23 cellular contexts compared by ENCODE assay signal in the genomic region with DNA sequence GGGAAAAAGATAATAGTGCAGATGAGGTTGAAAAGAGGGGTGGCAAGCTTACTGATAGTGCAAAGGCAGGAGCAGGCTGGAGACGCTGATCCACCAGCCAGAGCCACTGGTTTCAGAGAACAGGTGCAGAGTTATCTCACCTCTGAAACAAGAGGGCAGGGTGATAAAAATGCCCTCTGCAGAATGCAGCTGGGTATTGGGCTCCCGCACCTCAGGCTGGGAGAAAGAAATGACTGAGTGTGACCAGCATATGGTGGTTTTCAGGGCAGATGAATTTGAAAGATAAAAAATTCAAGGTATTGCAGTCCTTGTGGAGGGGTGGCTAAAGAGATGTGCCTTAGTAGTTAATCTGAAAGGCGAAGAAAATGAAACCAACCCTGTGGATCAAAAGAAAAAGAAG. TPM values are rescaled to one million over a fixed set of nuclear protein-coding genes. Genes with fewer than 3 reads are reported as not detected.
DNase-seq lines count a peak whose midpoint lies in the region; ATAC-seq, FAIRE-seq and TF ChIP-seq lines count a peak whose summit lies in the region.
"Had no signal": no experiment of that assay in that cellular context is flagged by ENCODE, and none has a peak within 500 bp of the region (broad histone marks: within the 10 kb centered on the region; RNA-seq: fewer than 3 reads in every experiment).

No MANE protein-coding gene starts in this region.

- H3K9me3 ChIP-seq in HepG2 (ENCODE audit: low read length), result no peaks in the 10 kb centered on the region
- H3K9me3 ChIP-seq in right lobe of liver, result no peaks in the 10 kb centered on the region
- H3K9me3 ChIP-seq in OCI-LY7 (ENCODE audit: low read length), result no peaks in the 10 kb centered on the region
- H3K9me3 ChIP-seq: mucosa of descending colon, transverse colon had no signal

- in situ Hi-C loops in HepG2 (cut with HindIII; ENCODE audit: extremely low pct_ligation_motif_present, low pct_unique_long_range_greater_than_20kb), result loop anchor here (25.0 kb wide), 1 partner anchor 553 kb away; no protein-coding TSS in a partner anchor

- intact Hi-C loops in HepG2 (cut with micrococcal nuclease; ENCODE audit: unreplicated experiment) (no loop called here), right lobe of liver (cut with DNase I) (no loop called here), OCI-LY7 (cut with micrococcal nuclease; ENCODE audit: unreplicated experiment) (no loop called here)

- no peaks in the 10 kb centered on the region for H3K27me3 Mint-ChIP-seq in activated T-helper 17 cell treated with anti-CD3 and anti-CD28 coated beads, Interleukin-2, amount 50 U/mL, for 72 hours
- H3K27me3 Mint-ChIP-seq: progenitor cell of endocrine pancreas had no signal

- TF ChIP-seq EP300 in HepG2 (IDR thresholded peaks at IDR 0.05; ENCODE audit: low read depth in 2 of 2, low read length in 2 of 2) (no peak), HepG2 (CRISPR knock-in tag; IDR thresholded peaks at IDR 0.05; ENCODE audit: borderline replicate concordance) (no peak)

- H3K36me3 ChIP-seq in HepG2 (replicated peaks in 1 of 2; ENCODE audit: control insufficient read depth in 1 of 2, insufficient read depth in 2 of 2, low read length in 2 of 2), result no peaks in the 10 kb centered on the region
- no peaks in the 10 kb centered on the region for H3K36me3 ChIP-seq in right lobe of liver
- no peaks in the 10 kb centered on the region for H3K36me3 ChIP-seq in OCI-LY7 (ENCODE audit: insufficient read depth, low read length)
- H3K36me3 ChIP-seq: transverse colon had no signal

- no peaks in the 10 kb centered on the region for H3K36me3 Mint-ChIP-seq in activated T-helper 17 cell treated with anti-CD3 and anti-CD28 coated beads, Interleukin-2, amount 50 U/mL, for 72 hours (ENCODE audit: low read depth)

- TF ChIP-seq POLR2A in HepG2 (IDR thresholded peaks at IDR 0.05; ENCODE audit: insufficient read depth in 1 of 2, low read depth in 2 of 2, low read length in 2 of 2) (no peak), right lobe of liver (IDR thresholded peaks at IDR 0.05) (no peak)

- TF ChIP-seq CTCF in HepG2 (CRISPR knock-in tag; IDR thresholded peaks at IDR 0.05), result no peak
- no peak for TF ChIP-seq CTCF in right lobe of liver (IDR thresholded peaks at IDR 0.05)
- TF ChIP-seq CTCF in OCI-LY7 (conservative IDR thresholded peaks at IDR 0.05; ENCODE audit: low read length), result no peak

- H3K79me2 ChIP-seq in HepG2 (ENCODE audit: insufficient read depth, low read length) (no peaks in the 10 kb centered on the region), OCI-LY7 (ENCODE audit: insufficient read depth, low read depth, low read length) (no peaks in the 10 kb centered on the region)

- ATAC-seq in HepG2 (no peak), right lobe of liver (no peak), GM18498 (IDR thresholded peaks at IDR 0.05; ENCODE audit: unreplicated experiment) (no peak)
- no peak for ATAC-seq in activated T-helper 17 cell treated with anti-CD3 and anti-CD28 coated beads, Interleukin-2, amount 50 U/mL, for 72 hours (replicated peaks)
- peak; percentile 8 for ATAC-seq in stimulated activated naive CD8-positive, alpha-beta T cell treated with anti-CD3 and anti-CD28 coated beads, Interleukin-15, Interleukin-2, amounts not matched to agents 100 U/mL and 50 U/mL, for 24 hours
- ATAC-seq: HCT116, mucosa of descending colon, Panc1 had no signal

- BruUV-seq in HepG2 (replicated peaks; lab: Mats Ljungman, UMichigan) (no TSS peak), OCI-LY7 (replicated peaks; lab: Mats Ljungman, UMichigan) (no TSS peak)

- peaks cover 31% of the 10 kb centered on the region for H3K4me1 ChIP-seq in HepG2 (ENCODE audit: insufficient read depth, low read length)
- peaks cover 0 to 21% (median 3%) of the 10 kb centered on the region in 4 donors for H3K4me1 ChIP-seq in right lobe of liver
- no peaks in the 10 kb centered on the region for H3K4me1 ChIP-seq in OCI-LY7 (ENCODE audit: insufficient read depth, low read length, poor library complexity, severe bottlenecking)

- H3K4me1 Mint-ChIP-seq in activated T-helper 17 cell treated with anti-CD3 and anti-CD28 coated beads, Interleukin-2, amount 50 U/mL, for 72 hours, result peaks cover 16% of the 10 kb centered on the region

- no peak overlapping the region for H3K27ac ChIP-seq in HepG2 (ENCODE audit: extremely low read length, insufficient read depth, low read length)
- no peak overlapping the region for H3K27ac ChIP-seq in right lobe of liver
- no peak overlapping the region for H3K27ac ChIP-seq in OCI-LY7 (ENCODE audit: low read depth, low read length, poor library complexity, severe bottlenecking)
- H3K27ac ChIP-seq: C4-2B had no signal

- TF ChIP-seq RAD21 in HepG2 (CRISPR knock-in tag; IDR thresholded peaks at IDR 0.05), result no peak

- H3K27me3 ChIP-seq in HepG2 (ENCODE audit: control insufficient read depth in 1 of 2, insufficient read depth in 2 of 2, low read length in 2 of 2), result no peaks in the 10 kb centered on the region; a peak in 1 of 5 replicates
- no peaks in the 10 kb centered on the region for H3K27me3 ChIP-seq in right lobe of liver

- H3K4me3 Mint-ChIP-seq in activated T-helper 17 cell treated with anti-CD3 and anti-CD28 coated beads, Interleukin-2, amount 50 U/mL, for 72 hours, result peak overlapping the region; percentile 27

- DNase-seq in HepG2 (ENCODE audit: low spot score), result no peak
- no peak for DNase-seq in right lobe of liver
- peak; percentile 42 for DNase-seq in NCI-H69 (lab: John Stamatoyannopoulos, UW)
- no peak for DNase-seq in stimulated activated naive CD8-positive, alpha-beta T cell treated with anti-CD3 and anti-CD28 coated beads, Interleukin-15, Interleukin-2, amounts not matched to agents 100 U/mL and 50 U/mL, for 24 hours
- DNase-seq in OCI-LY7 (ENCODE audit: low spot score), result no peak
- no peak for DNase-seq in NOMO-1 treated with dmso at 0.1 percent for 144 hours (lab: John Stamatoyannopoulos, UW; ENCODE audit: unreplicated experiment)
- DNase-seq: activated CD4-positive, CD25-positive, alpha-beta regulatory T cell treated with anti-CD3 and anti-CD28 coated beads, Interleukin-2, amount 50 U/mL, for 72 hours; mucosa of descending colon; NCI-H1417; NCI-H2171; SIG-M5; SW 1271; transverse colon had no signal

- no peaks in the 10 kb centered on the region for H3K9me3 Mint-ChIP-seq in activated T-helper 17 cell treated with anti-CD3 and anti-CD28 coated beads, Interleukin-2, amount 50 U/mL, for 72 hours
- H3K9me3 Mint-ChIP-seq: activated T-helper 2 cell treated with anti-CD3 and anti-CD28 coated beads, Interferon-gamma antibody, Interleukin-2, Interleukin-4, amounts not matched to agents 10 μg/mL and 5 μg/mL and 100 μg/mL, durations not matched to agents 14 hours and 24 hours and 36 hours had no signal

- H3K9ac ChIP-seq in HepG2 (ENCODE audit: insufficient read depth, low read depth, low read length), result no peak overlapping the region

- 35% methylated on average over 3 of the region's 3 CpGs for WGBS in HepG2 (ENCODE audit: low lambda C conversion rate)
- 39% methylated on average over 3 of the region's 3 CpGs for WGBS in right lobe of liver (ENCODE audit: insufficient coverage, low coverage, low lambda C conversion rate, missing lambda C conversion rate)

- no peak overlapping the region for H2AFZ ChIP-seq in HepG2 (ENCODE audit: low read length)
- no peak overlapping the region for H2AFZ ChIP-seq in OCI-LY7 (ENCODE audit: low read length)

- no peak for FAIRE-seq in HepG2 (lab: Jason Lieb, UNC)
- FAIRE-seq: GM19239 had no signal

- CTCF ChIA-PET in HepG2 (lab: Yijun Ruan, JAX; ENCODE audit: low intra/inter-chr PET ratio, low total read pairs), result interaction anchor here (3.2 kb wide), 1 partner anchor 14 kb away, joined by 26 read pairs; no protein-coding TSS in a partner anchor
- CTCF ChIA-PET in OCI-LY7 (lab: Charles Lee; ENCODE audit: unreplicated experiment), result no interaction called here

- H3K27ac Mint-ChIP-seq in activated T-helper 17 cell treated with anti-CD3 and anti-CD28 coated beads, Interleukin-2, amount 50 U/mL, for 72 hours, result no peak overlapping the region
- H3K27ac Mint-ChIP-seq: activated T-helper 2 cell treated with anti-CD3 and anti-CD28 coated beads, Interferon-gamma antibody, Interleukin-2, Interleukin-4, amounts not matched to agents 10 μg/mL and 5 μg/mL and 100 μg/mL, durations not matched to agents 14 hours and 24 hours and 36 hours; progenitor cell of endocrine pancreas had no signal

- no peaks in the 10 kb centered on the region for H3K9me2 ChIP-seq in OCI-LY7 (ENCODE audit: insufficient read depth, low read length)

- POLR2A ChIA-PET in HepG2 (lab: Yijun Ruan, JAX) (no interaction called here), OCI-LY7 (lab: Charles Lee) (no interaction called here)

- H3K4me2 ChIP-seq in HepG2 (ENCODE audit: low read depth, low read length) (peak overlapping the region; percentile 25; the same call in 1 of the 2 replicates), OCI-LY7 (ENCODE audit: low read length) (no peak overlapping the region)

- H3K4me3 ChIP-seq in HepG2 (replicated peaks in 1 of 3; ENCODE audit: insufficient read depth in 1 of 3, low read depth in 2 of 3, low read length in 3 of 3), result no peak overlapping the region; a peak in 1 of 6 replicates
- no peak overlapping the region for H3K4me3 ChIP-seq in right lobe of liver
- no peak overlapping the region for H3K4me3 ChIP-seq in OCI-LY7 (ENCODE audit: low read depth, low read length, poor library complexity, severe bottlenecking)
- H3K4me3 ChIP-seq: lung, mucosa of descending colon had no signal

- H4K20me1 ChIP-seq in HepG2 (ENCODE audit: insufficient read depth, low read length), result no peaks in the 10 kb centered on the region
- H4K20me1 ChIP-seq in OCI-LY7 (ENCODE audit: insufficient read depth, low read length), result no peaks in the 10 kb centered on the region

RNA-seq across cellular contexts. Expression of gene TMEM30B, which starts 2.9 kb away (rescaled TPM):
- not detected in 2 replicates for total RNA-seq in HepG2 (2016; rRNA removed; fragmentation: Illumina TruSeq; extraction: Trizol)
- total RNA-seq in HepG2 (2016; cell fraction: cytosol; rRNA removed; fragmentation: Illumina TruSeq; extraction: Trizol; ENCODE audit: low read depth), result not detected in 2 replicates
- not detected in 2 replicates for total RNA-seq in HepG2 (2016; cell fraction: insoluble cytoplasmic fraction; rRNA removed; fragmentation: Illumina TruSeq; extraction: Trizol)
- not detected in 2 replicates for total RNA-seq in HepG2 (2016; cell fraction: membrane; rRNA removed; fragmentation: Illumina TruSeq; extraction: Trizol)
- not detected in 2 replicates for total RNA-seq in HepG2 (2016; cell fraction: nucleus; rRNA removed; fragmentation: Illumina TruSeq; extraction: Trizol)
- polyA plus RNA-seq in HepG2 (2011; rRNA removed), result not detected in 2 replicates
- polyA plus RNA-seq in HepG2 (2011; cell fraction: cytosol; rRNA removed), result not detected in 2 replicates
- not detected in 2 replicates for polyA plus RNA-seq in HepG2 (2011; cell fraction: nucleus; rRNA removed)
- polyA plus RNA-seq in HepG2 (2012), result not detected in 2 replicates
- not detected in 2 replicates for polyA plus RNA-seq in HepG2 (2016; cell fraction: cytosol; fragmentation: Illumina TruSeq; extraction: Trizol; ENCODE audit: low read depth)
- polyA plus RNA-seq in HepG2 (2016; cell fraction: insoluble cytoplasmic fraction; fragmentation: Illumina TruSeq; extraction: Trizol; ENCODE audit: low read depth), result not detected in 2 replicates
- not detected in 2 replicates for polyA plus RNA-seq in HepG2 (2016; cell fraction: membrane; fragmentation: Illumina TruSeq; extraction: Trizol; ENCODE audit: low read depth)
- not detected in 2 replicates for polyA plus RNA-seq in HepG2 (2016; cell fraction: nucleus; fragmentation: Illumina TruSeq; extraction: Trizol; ENCODE audit: insufficient read depth, low read depth)
- 0.12 TPM in 1 of 2 replicates, not detected in the other for polyA minus RNA-seq in HepG2 (2011; rRNA and poly(A)+ RNA removed; ENCODE audit: low replicate concordance)
- polyA minus RNA-seq in HepG2 (2011; cell fraction: cytosol; rRNA and poly(A)+ RNA removed), result not detected in 2 replicates
- not detected in 2 replicates for polyA minus RNA-seq in HepG2 (2011; cell fraction: nucleus; rRNA and poly(A)+ RNA removed)
- total RNA-seq in right lobe of liver, result 1 to 10 TPM; 4.5 to 10.0 (median 6.7) TPM
- total RNA-seq in activated T-helper 17 cell treated with anti-CD3 and anti-CD28 coated beads, Interleukin-2, amount 50 U/mL, for 72 hours, result 1 to 10 TPM in 1 of 2 donors, under 1 TPM in 1; 0.77 to 1.0 TPM
- not detected in 2 replicates for total RNA-seq in OCI-LY7 (2014; rRNA removed; shearing (Covaris generic))
- not detected in 2 replicates for total RNA-seq in OCI-LY7 (2022)
- total RNA-seq: M059J had no signal

RNA-seq across cellular contexts. Expression of gene PRKCH, which starts 37.4 kb away (rescaled TPM):
- total RNA-seq in HepG2 (2016; rRNA removed; fragmentation: Illumina TruSeq; extraction: Trizol) (1.3 and 1.9 TPM in 2 replicates), right lobe of liver (10 to 100 TPM in 2 of 6 experiments, 1 to 10 TPM in 4; 5.0 to 12.1 (median 8.8) TPM), OCI-LY7 (2022) (0.42 and 2.3 TPM in 2 replicates)
- total RNA-seq in HepG2 (2016; cell fraction: cytosol; rRNA removed; fragmentation: Illumina TruSeq; extraction: Trizol; ENCODE audit: low read depth), result 0.40 and 0.44 TPM in 2 replicates
- 1.0 and 1.8 TPM in 2 replicates for total RNA-seq in HepG2 (2016; cell fraction: insoluble cytoplasmic fraction; rRNA removed; fragmentation: Illumina TruSeq; extraction: Trizol)
- 0.93 and 1.4 TPM in 2 replicates for total RNA-seq in HepG2 (2016; cell fraction: membrane; rRNA removed; fragmentation: Illumina TruSeq; extraction: Trizol)
- total RNA-seq in HepG2 (2016; cell fraction: nucleus; rRNA removed; fragmentation: Illumina TruSeq; extraction: Trizol), result 2.2 and 3.9 TPM in 2 replicates
- polyA plus RNA-seq in HepG2 (2011; rRNA removed), result 0.47 and 0.48 TPM in 2 replicates
- polyA plus RNA-seq in HepG2 (2011; cell fraction: cytosol; rRNA removed), result 0.31 and 0.72 TPM in 2 replicates
- polyA plus RNA-seq in HepG2 (2011; cell fraction: nucleus; rRNA removed), result 0.48 and 0.74 TPM in 2 replicates
- 0.24 and 1.3 TPM in 2 replicates for polyA plus RNA-seq in HepG2 (2012)
- 0.06 and 0.10 TPM in 2 replicates for polyA plus RNA-seq in HepG2 (2016; cell fraction: cytosol; fragmentation: Illumina TruSeq; extraction: Trizol; ENCODE audit: low read depth)
- polyA plus RNA-seq in HepG2 (2016; cell fraction: insoluble cytoplasmic fraction; fragmentation: Illumina TruSeq; extraction: Trizol; ENCODE audit: low read depth), result 0.99 and 1.9 TPM in 2 replicates
- 0.19 and 0.48 TPM in 2 replicates for polyA plus RNA-seq in HepG2 (2016; cell fraction: membrane; fragmentation: Illumina TruSeq; extraction: Trizol; ENCODE audit: low read depth)
- polyA plus RNA-seq in HepG2 (2016; cell fraction: nucleus; fragmentation: Illumina TruSeq; extraction: Trizol; ENCODE audit: insufficient read depth, low read depth), result 0.91 and 1.4 TPM in 2 replicates
- polyA minus RNA-seq in HepG2 (2011; rRNA and poly(A)+ RNA removed; ENCODE audit: low replicate concordance), result 1.9 and 3.2 TPM in 2 replicates
- polyA minus RNA-seq in HepG2 (2011; cell fraction: cytosol; rRNA and poly(A)+ RNA removed), result 1.7 TPM in 1 of 2 replicates, not detected in the other
- 1.2 and 1.3 TPM in 2 replicates for polyA minus RNA-seq in HepG2 (2011; cell fraction: nucleus; rRNA and poly(A)+ RNA removed)
- total RNA-seq in activated T-helper 17 cell treated with anti-CD3 and anti-CD28 coated beads, Interleukin-2, amount 50 U/mL, for 72 hours, result 100 to 1,000 TPM; 127 to 148 TPM
- total RNA-seq in OCI-LY7 (2014; rRNA removed; shearing (Covaris generic)), result 0.72 and 0.85 TPM in 2 replicates

Comparison
In these comparisons a context has a peak if more than half of its experiments do, and no peak if none do; other contexts are left out.
1. RNA of gene PRKCH, which starts 37.4 kb away (total RNA-seq): 127 to 148 TPM in activated T-helper 17 cell treated with anti-CD3 and anti-CD28 coated beads, Interleukin-2, amount 50 U/mL, for 72 hours; 5.0 to 12.1 TPM in right lobe of liver, 0.42 to 2.3 TPM in OCI-LY7 and 0.40 to 3.9 TPM in HepG2; every median in the first group is over 4 times any median in the second.